1 cellular context compared by ENCODE assay signal in genomic region chr2:67842375-67842959, GRCh38.
TF ChIP-seq lines count a peak whose summit lies in the region.

No MANE protein-coding gene starts in this region.

TF ChIP-seq in H1, 55 proteins besides CTCF, POLR2A, EP300 and RAD21 (continued from another document):
- TF ChIP-seq, protein P1, sequence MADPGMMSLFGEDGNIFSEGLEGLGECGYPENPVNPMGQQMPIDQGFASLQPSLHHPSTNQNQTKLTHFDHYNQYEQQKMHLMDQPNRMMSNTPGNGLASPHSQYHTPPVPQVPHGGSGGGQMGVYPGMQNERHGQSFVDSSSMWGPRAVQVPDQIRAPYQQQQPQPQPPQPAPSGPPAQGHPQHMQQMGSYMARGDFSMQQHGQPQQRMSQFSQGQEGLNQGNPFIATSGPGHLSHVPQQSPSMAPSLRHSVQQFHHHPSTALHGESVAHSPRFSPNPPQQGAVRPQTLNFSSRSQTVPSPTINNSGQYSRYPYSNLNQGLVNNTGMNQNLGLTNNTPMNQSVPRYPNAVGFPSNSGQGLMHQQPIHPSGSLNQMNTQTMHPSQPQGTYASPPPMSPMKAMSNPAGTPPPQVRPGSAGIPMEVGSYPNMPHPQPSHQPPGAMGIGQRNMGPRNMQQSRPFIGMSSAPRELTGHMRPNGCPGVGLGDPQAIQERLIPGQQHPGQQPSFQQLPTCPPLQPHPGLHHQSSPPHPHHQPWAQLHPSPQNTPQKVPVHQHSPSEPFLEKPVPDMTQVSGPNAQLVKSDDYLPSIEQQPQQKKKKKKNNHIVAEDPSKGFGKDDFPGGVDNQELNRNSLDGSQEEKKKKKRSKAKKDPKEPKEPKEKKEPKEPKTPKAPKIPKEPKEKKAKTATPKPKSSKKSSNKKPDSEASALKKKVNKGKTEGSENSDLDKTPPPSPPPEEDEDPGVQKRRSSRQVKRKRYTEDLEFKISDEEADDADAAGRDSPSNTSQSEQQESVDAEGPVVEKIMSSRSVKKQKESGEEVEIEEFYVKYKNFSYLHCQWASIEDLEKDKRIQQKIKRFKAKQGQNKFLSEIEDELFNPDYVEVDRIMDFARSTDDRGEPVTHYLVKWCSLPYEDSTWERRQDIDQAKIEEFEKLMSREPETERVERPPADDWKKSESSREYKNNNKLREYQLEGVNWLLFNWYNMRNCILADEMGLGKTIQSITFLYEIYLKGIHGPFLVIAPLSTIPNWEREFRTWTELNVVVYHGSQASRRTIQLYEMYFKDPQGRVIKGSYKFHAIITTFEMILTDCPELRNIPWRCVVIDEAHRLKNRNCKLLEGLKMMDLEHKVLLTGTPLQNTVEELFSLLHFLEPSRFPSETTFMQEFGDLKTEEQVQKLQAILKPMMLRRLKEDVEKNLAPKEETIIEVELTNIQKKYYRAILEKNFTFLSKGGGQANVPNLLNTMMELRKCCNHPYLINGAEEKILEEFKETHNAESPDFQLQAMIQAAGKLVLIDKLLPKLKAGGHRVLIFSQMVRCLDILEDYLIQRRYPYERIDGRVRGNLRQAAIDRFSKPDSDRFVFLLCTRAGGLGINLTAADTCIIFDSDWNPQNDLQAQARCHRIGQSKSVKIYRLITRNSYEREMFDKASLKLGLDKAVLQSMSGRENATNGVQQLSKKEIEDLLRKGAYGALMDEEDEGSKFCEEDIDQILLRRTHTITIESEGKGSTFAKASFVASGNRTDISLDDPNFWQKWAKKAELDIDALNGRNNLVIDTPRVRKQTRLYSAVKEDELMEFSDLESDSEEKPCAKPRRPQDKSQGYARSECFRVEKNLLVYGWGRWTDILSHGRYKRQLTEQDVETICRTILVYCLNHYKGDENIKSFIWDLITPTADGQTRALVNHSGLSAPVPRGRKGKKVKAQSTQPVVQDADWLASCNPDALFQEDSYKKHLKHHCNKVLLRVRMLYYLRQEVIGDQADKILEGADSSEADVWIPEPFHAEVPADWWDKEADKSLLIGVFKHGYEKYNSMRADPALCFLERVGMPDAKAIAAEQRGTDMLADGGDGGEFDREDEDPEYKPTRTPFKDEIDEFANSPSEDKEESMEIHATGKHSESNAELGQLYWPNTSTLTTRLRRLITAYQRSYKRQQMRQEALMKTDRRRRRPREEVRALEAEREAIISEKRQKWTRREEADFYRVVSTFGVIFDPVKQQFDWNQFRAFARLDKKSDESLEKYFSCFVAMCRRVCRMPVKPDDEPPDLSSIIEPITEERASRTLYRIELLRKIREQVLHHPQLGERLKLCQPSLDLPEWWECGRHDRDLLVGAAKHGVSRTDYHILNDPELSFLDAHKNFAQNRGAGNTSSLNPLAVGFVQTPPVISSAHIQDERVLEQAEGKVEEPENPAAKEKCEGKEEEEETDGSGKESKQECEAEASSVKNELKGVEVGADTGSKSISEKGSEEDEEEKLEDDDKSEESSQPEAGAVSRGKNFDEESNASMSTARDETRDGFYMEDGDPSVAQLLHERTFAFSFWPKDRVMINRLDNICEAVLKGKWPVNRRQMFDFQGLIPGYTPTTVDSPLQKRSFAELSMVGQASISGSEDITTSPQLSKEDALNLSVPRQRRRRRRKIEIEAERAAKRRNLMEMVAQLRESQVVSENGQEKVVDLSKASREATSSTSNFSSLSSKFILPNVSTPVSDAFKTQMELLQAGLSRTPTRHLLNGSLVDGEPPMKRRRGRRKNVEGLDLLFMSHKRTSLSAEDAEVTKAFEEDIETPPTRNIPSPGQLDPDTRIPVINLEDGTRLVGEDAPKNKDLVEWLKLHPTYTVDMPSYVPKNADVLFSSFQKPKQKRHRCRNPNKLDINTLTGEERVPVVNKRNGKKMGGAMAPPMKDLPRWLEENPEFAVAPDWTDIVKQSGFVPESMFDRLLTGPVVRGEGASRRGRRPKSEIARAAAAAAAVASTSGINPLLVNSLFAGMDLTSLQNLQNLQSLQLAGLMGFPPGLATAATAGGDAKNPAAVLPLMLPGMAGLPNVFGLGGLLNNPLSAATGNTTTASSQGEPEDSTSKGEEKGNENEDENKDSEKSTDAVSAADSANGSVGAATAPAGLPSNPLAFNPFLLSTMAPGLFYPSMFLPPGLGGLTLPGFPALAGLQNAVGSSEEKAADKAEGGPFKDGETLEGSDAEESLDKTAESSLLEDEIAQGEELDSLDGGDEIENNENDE (IDR thresholded peaks at IDR 0.05; ENCODE audit: insufficient replicate concordance, low read length), result no peak
- TF ChIP-seq SIX5 (IDR thresholded peaks at IDR 0.05; ENCODE audit: low read depth, low read length) (no peak), JUND (IDR thresholded peaks at IDR 0.05; ENCODE audit: low read length) (no peak)
